In genomic region chr17:6556121-6557039, GRCh38 we compare ENCODE assay signal across 8 cellular contexts. TPM values are rescaled to one million over a fixed set of nuclear protein-coding genes. Genes with fewer than 3 reads are reported as not detected.
DNase-seq lines count a peak whose midpoint lies in the region; FAIRE-seq and TF ChIP-seq lines count a peak whose summit lies in the region.

Gene PITPNM3, minus strand, starts transcription at chr17:6556555. Its CDS starts 149 bp downstream, at chr17:6556406.

- no peaks in the 10 kb centered on the region for H3F3A ChIP-seq in smooth muscle cell (ENCODE audit: low read depth)

- H3K36me3 ChIP-seq in adipocyte (ENCODE audit: control insufficient read depth, insufficient read depth, low read length, severe bottlenecking) (no peaks in the 10 kb centered on the region), iPS-18a (ENCODE audit: control insufficient read depth, low read depth, low read length) (no peaks in the 10 kb centered on the region), smooth muscle cell (ENCODE audit: low read depth) (no peaks in the 10 kb centered on the region)

- DNase-seq in DMS79 treated with DMSO at 0.1 percent for 48 hours (lab: John Stamatoyannopoulos, UW) (peak; percentile 29), DMS79 (lab: John Stamatoyannopoulos, UW) (no peak), adipocyte (ENCODE audit: low read depth) (peak; percentile 59), smooth muscle cell (lab: John Stamatoyannopoulos, UW; ENCODE audit: unreplicated experiment) (no peak), HUDEP-2 (lab: John Stamatoyannopoulos, UW; ENCODE audit: unreplicated experiment in 76 of 76) (no peak), NCI-H2081 treated with DMSO at 0.1 percent for 48 hours (lab: John Stamatoyannopoulos, UW) (no peak), GM12892 (ENCODE audit: insufficient read length) (no peak)

- WGBS in smooth muscle cell (ENCODE audit: low lambda C conversion rate): 4% methylated on average over 36 of the region's 122 CpGs

- peak within 1 kb of the TSS; percentile 66 for H3K4me3 ChIP-seq in adipocyte (ENCODE audit: low read length)
- peak within 1 kb of the TSS; percentile 70 for H3K4me3 ChIP-seq in iPS-18a (ENCODE audit: low read length)
- peak within 1 kb of the TSS; percentile 61 for H3K4me3 ChIP-seq in smooth muscle cell

- no peak for TF ChIP-seq POLR2A in GM12892 (IDR thresholded peaks at IDR 0.05; ENCODE audit: low read depth, low read length)

- H3K9me3 ChIP-seq in adipocyte (ENCODE audit: control insufficient read depth, low read length) (no peaks in the 10 kb centered on the region), iPS-18a (ENCODE audit: control insufficient read depth, low read depth, low read length) (no peaks in the 10 kb centered on the region), smooth muscle cell (replicated peaks; ENCODE audit: low read depth) (no peaks in the 10 kb centered on the region)

- H3K27ac ChIP-seq in iPS-18a (ENCODE audit: low read length) (no peak within 1 kb of the TSS), smooth muscle cell (ENCODE audit: low read depth) (no peak within 1 kb of the TSS)

- no peaks in the 10 kb centered on the region for H4K20me1 ChIP-seq in smooth muscle cell (ENCODE audit: low read depth)

- H3K9ac ChIP-seq in adipocyte (ENCODE audit: low read length) (no peak within 1 kb of the TSS), iPS-18a (ENCODE audit: low read length) (no peak within 1 kb of the TSS), smooth muscle cell (ENCODE audit: low read depth) (peak within 1 kb of the TSS; percentile 29)

- no peaks in the 10 kb centered on the region for H3K79me2 ChIP-seq in smooth muscle cell (ENCODE audit: low read depth)

- no peak for TF ChIP-seq CTCF in smooth muscle cell (IDR thresholded peaks at IDR 0.05; ENCODE audit: borderline replicate concordance, insufficient read depth, poor library complexity, severe bottlenecking)

- peak within 1 kb of the TSS; percentile 94 for H3K4me2 ChIP-seq in smooth muscle cell

- H3K27me3 ChIP-seq in adipocyte (replicated peaks; ENCODE audit: control insufficient read depth, insufficient read depth, low read length) (peaks cover 23% of the 10 kb centered on the region), iPS-18a (ENCODE audit: control insufficient read depth, insufficient read depth, low read length) (peaks cover 50% of the 10 kb centered on the region), smooth muscle cell (ENCODE audit: low read depth) (peaks cover 10% of the 10 kb centered on the region)

- no peak for FAIRE-seq in GM12892 (lab: Jason Lieb, UNC)

- H2AFZ ChIP-seq in smooth muscle cell (ENCODE audit: low read depth): peak within 1 kb of the TSS; percentile 57

- peaks cover 13% of the 10 kb centered on the region for H3K4me1 ChIP-seq in adipocyte (ENCODE audit: control insufficient read depth, insufficient read depth, low read length)
- peaks cover 9% of the 10 kb centered on the region for H3K4me1 ChIP-seq in iPS-18a (ENCODE audit: control insufficient read depth, low read depth, low read length)
- peaks cover 6% of the 10 kb centered on the region for H3K4me1 ChIP-seq in smooth muscle cell (ENCODE audit: low read depth)

RNA-seq across cellular contexts. Expression of gene PITPNM3, which starts in this region (rescaled TPM):
- 2.6 and 3.9 TPM in 2 replicates for total RNA-seq in smooth muscle cell
- polyA plus RNA-seq in smooth muscle cell: 2.4 and 3.7 TPM in 2 replicates
- polyA plus RNA-seq in GM12892 (2012; ENCODE audit: missing spikeins): 0.68 TPM

Comparison
In these comparisons a context has a peak if more than half of its experiments do, and no peak if none do; other contexts are left out.
1. DNase-seq: peak in DMS79 treated with DMSO at 0.1 percent for 48 hours (single experiment) and adipocyte (single experiment); none in DMS79 (single experiment), smooth muscle cell (single experiment), HUDEP-2 (0 of 76), NCI-H2081 treated with DMSO at 0.1 percent for 48 hours (single experiment) and GM12892 (single experiment).
2. Peak in every context shown above with its lines, with median percentiles within 50 percentile points of each other: H3K4me3 ChIP-seq.